In the genomic region with DNA sequence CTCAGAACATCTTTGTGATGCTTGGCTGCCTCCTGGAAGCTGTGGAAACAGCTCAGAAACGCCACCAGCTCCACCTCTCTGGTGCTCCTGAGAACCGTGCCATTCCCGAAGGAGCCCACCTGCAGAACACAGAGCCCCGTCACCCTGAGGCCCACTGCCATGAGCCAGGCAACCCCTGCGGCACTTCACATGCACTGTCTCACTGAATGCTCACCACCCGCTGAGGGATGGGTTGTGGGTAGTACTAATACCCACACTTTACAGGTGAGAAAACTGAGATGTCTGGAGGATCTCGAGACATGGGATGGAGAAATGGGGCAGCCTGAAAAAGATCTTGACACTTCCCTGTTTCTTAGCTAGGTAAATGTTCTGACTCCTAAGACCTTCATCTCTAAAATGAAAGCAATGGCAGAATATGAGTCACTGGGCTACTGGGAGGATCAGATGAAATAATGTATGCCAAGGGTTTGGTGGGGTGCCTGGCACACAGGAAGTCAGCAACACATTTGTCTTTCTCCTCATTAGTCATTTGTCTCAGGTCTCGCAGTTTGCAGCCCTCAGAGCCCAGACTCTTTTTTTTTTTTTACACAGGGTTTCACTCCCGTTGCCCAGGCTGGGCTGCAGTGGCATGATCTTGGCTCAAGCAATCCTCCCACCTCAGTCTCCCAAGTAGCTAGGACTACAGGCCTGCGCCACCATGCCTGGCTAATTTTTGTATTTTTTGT, we compare ENCODE assay signal across 8 cellular contexts. TPM values are rescaled to one million over a fixed set of nuclear protein-coding genes. Genes with fewer than 3 reads are reported as not detected.
DNase-seq lines count a peak whose midpoint lies in the region; ATAC-seq and TF ChIP-seq lines count a peak whose summit lies in the region.
"Had no signal": no experiment of that assay in that cellular context is flagged by ENCODE, and none has a peak within 500 bp of the region (broad histone marks: within the 10 kb centered on the region; RNA-seq: fewer than 3 reads in every experiment).

No MANE protein-coding gene starts in this region.

- no peaks in the 10 kb centered on the region for H3K27me3 ChIP-seq in MG63

- no peak overlapping the region for H3K4me3 ChIP-seq in MG63

- no peaks in the 10 kb centered on the region for H3K9me3 Mint-ChIP-seq in activated CD8-positive, alpha-beta T cell treated with anti-CD3 and anti-CD28 coated beads, Interleukin-2, amount 10 ng/mL, durations not matched to agents 7 days and 5 days (ENCODE audit: insufficient read depth)

- DNase-seq in MG63: peak; percentile 88
- DNase-seq in activated CD8-positive, alpha-beta T cell treated with anti-CD3 and anti-CD28 coated beads, Interleukin-2, amount 10 ng/mL, durations not matched to agents 7 days and 5 days: peak; percentile 75
- peak; percentile 46 for DNase-seq in fibroblast of peridontal ligament (ENCODE audit: extremely low read depth)
- DNase-seq in stimulated activated naive CD8-positive, alpha-beta T cell treated with anti-CD3 and anti-CD28 coated beads, Interleukin-15, Interleukin-2, amounts not matched to agents 100 U/mL and 50 U/mL, for 24 hours: peak; percentile 49
- no peak for DNase-seq in GM20000 (ENCODE audit: low spot score)
- DNase-seq in SHP77 (lab: John Stamatoyannopoulos, UW): no peak

- no peaks in the 10 kb centered on the region for H3K9me3 ChIP-seq in MG63

- no peak for TF ChIP-seq CTCF in GM20000 (IDR thresholded peaks at IDR 0.05; ENCODE audit: extremely low read depth, missing control alignments)

- peak overlapping the region; percentile 54 for H3K4me3 Mint-ChIP-seq in activated CD8-positive, alpha-beta T cell treated with anti-CD3 and anti-CD28 coated beads, Interleukin-2, amount 10 ng/mL, durations not matched to agents 7 days and 5 days

- ATAC-seq in activated CD8-positive, alpha-beta T cell treated with anti-CD3 and anti-CD28 coated beads, Interleukin-2, amount 10 ng/mL, durations not matched to agents 7 days and 5 days: peak; percentile 65
- ATAC-seq in stimulated activated naive CD8-positive, alpha-beta T cell treated with anti-CD3 and anti-CD28 coated beads, Interleukin-15, Interleukin-2, amounts not matched to agents 100 U/mL and 50 U/mL, for 24 hours: peak; percentile 85
- no peak for ATAC-seq in GM18909 (IDR thresholded peaks at IDR 0.05; ENCODE audit: poor library complexity, unreplicated experiment)

- peak overlapping the region; percentile 90 for H3K27ac Mint-ChIP-seq in activated CD8-positive, alpha-beta T cell treated with anti-CD3 and anti-CD28 coated beads, Interleukin-2, amount 10 ng/mL, durations not matched to agents 7 days and 5 days

- no peaks in the 10 kb centered on the region for H3K27me3 Mint-ChIP-seq in activated CD8-positive, alpha-beta T cell treated with anti-CD3 and anti-CD28 coated beads, Interleukin-2, amount 10 ng/mL, durations not matched to agents 7 days and 5 days (ENCODE audit: low read depth)

- CTCF ChIA-PET in activated CD8-positive, alpha-beta T cell treated with anti-CD3 and anti-CD28 coated beads, Interleukin-2, amount 10 ng/mL, durations not matched to agents 7 days and 5 days (lab: Charles Lee): interaction anchor here (1.3 to 7.7 kb wide), 3 partner anchors 17 to 28 kb away, joined by 3 to 70 read pairs (median 8); no protein-coding TSS in a partner anchor

- H3K4me1 Mint-ChIP-seq in activated CD8-positive, alpha-beta T cell treated with anti-CD3 and anti-CD28 coated beads, Interleukin-2, amount 10 ng/mL, durations not matched to agents 7 days and 5 days (ENCODE audit: low read depth): peaks cover 64% of the 10 kb centered on the region

- H3K36me3 Mint-ChIP-seq in activated CD8-positive, alpha-beta T cell treated with anti-CD3 and anti-CD28 coated beads, Interleukin-2, amount 10 ng/mL, durations not matched to agents 7 days and 5 days (ENCODE audit: low read depth): peaks cover 65% of the 10 kb centered on the region

- POLR2A ChIA-PET in activated CD8-positive, alpha-beta T cell treated with anti-CD3 and anti-CD28 coated beads, Interleukin-2, amount 10 ng/mL, durations not matched to agents 7 days and 5 days (lab: Charles Lee): interaction anchor here (0.7 kb wide), 2 partner anchors 27 kb away, joined by 3 to 4 read pairs; no protein-coding TSS in a partner anchor

- no peaks in the 10 kb centered on the region for H3K36me3 ChIP-seq in MG63

RNA-seq across cellular contexts. Expression of gene OASL, which starts 5.3 kb away (rescaled TPM):
- total RNA-seq in MG63 (2014; rRNA removed; shearing (Covaris generic); ENCODE audit: low replicate concordance): 25.4 and 51.1 TPM in 2 replicates
- total RNA-seq in activated CD8-positive, alpha-beta T cell treated with anti-CD3 and anti-CD28 coated beads, Interleukin-2, amount 10 ng/mL, durations not matched to agents 7 days and 5 days: 10 to 100 TPM; 29.2 to 33.5 TPM

RNA-seq across cellular contexts. Expression of gene C12orf43, which starts 17.5 kb away (rescaled TPM):
- total RNA-seq in MG63 (2014; rRNA removed; shearing (Covaris generic); ENCODE audit: low replicate concordance): 14.9 and 20.7 TPM in 2 replicates
- total RNA-seq in activated CD8-positive, alpha-beta T cell treated with anti-CD3 and anti-CD28 coated beads, Interleukin-2, amount 10 ng/mL, durations not matched to agents 7 days and 5 days: 10 to 100 TPM; 19.0 to 23.3 TPM

RNA-seq across cellular contexts. Expression of gene HNF1A, which starts 55.4 kb away (rescaled TPM):
- not detected in 2 replicates for total RNA-seq in MG63 (2014; rRNA removed; shearing (Covaris generic); ENCODE audit: low replicate concordance)
- not detected for total RNA-seq in activated CD8-positive, alpha-beta T cell treated with anti-CD3 and anti-CD28 coated beads, Interleukin-2, amount 10 ng/mL, durations not matched to agents 7 days and 5 days
- total RNA-seq: glomerular endothelial cell had no signal

Comparison
In these comparisons a context has a peak if more than half of its experiments do, and no peak if none do; other contexts are left out.
1. DNase-seq: peak in MG63 (single experiment), activated CD8-positive, alpha-beta T cell treated with anti-CD3 and anti-CD28 coated beads, Interleukin-2, amount 10 ng/mL, durations not matched to agents 7 days and 5 days (single experiment), fibroblast of peridontal ligament (single experiment) and stimulated activated naive CD8-positive, alpha-beta T cell treated with anti-CD3 and anti-CD28 coated beads, Interleukin-15, Interleukin-2, amounts not matched to agents 100 U/mL and 50 U/mL, for 24 hours (single experiment); none in GM20000 (single experiment) and SHP77 (0 of 2).